4 cellular contexts compared by ENCODE assay signal in genomic region chrX:156029707-156030442, GRCh38. TPM values are rescaled to one million over a fixed set of nuclear protein-coding genes. Genes with fewer than 3 reads are reported as not detected.
"Had no signal": no experiment of that assay in that cellular context is flagged by ENCODE, and none has a peak within 500 bp of the region (broad histone marks: within the 10 kb centered on the region; RNA-seq: fewer than 3 reads in every experiment).

No MANE protein-coding gene starts in this region.

RNA-seq across cellular contexts. Expression of gene IL9R, which starts 32.4 kb away (rescaled TPM):
- total RNA-seq: dermis blood vessel endothelial cell, left cardiac atrium, myocyte, subcutaneous adipose tissue had no signal
